Comparison of ENCODE assay signal across 8 cellular contexts in genomic region chrX:129653985-129654651, GRCh38. TPM values are rescaled to one million over a fixed set of nuclear protein-coding genes. Genes with fewer than 3 reads are reported as not detected.
A peak's percentile ranks its signal among the peaks of the same experiment; 100 is the strongest.
DNase-seq lines count a peak whose midpoint lies in the region; ATAC-seq and TF ChIP-seq lines count a peak whose summit lies in the region.

No MANE protein-coding gene starts in this region.

- H3K27ac Mint-ChIP-seq in GM23338, result no peak overlapping the region

- H3K4me3 ChIP-seq in GM23338, result peak overlapping the region; percentile 57
- H3K4me3 ChIP-seq in duodenal mucosa (ENCODE audit: low read depth in 1 of 2, low read length in 2 of 2), result peak overlapping the region; percentile 29 to 61
- no peak overlapping the region for H3K4me3 ChIP-seq in mucosa of descending colon
- peak overlapping the region in 1 of 2 donors; percentile 38 for H3K4me3 ChIP-seq in aorta (ENCODE audit: low read length in 2 of 2)

- no peaks in the 10 kb centered on the region for H3K4me1 ChIP-seq in GM23338 (ENCODE audit: insufficient read depth)
- peaks cover 12 to 14% of the 10 kb centered on the region in 2 donors for H3K4me1 ChIP-seq in duodenal mucosa (ENCODE audit: control insufficient read depth in 1 of 2, insufficient read depth in 2 of 2, low read length in 2 of 2)
- H3K4me1 ChIP-seq in mucosa of descending colon (ENCODE audit: low read depth), result no peaks in the 10 kb centered on the region
- H3K4me1 ChIP-seq in aorta (ENCODE audit: control insufficient read depth in 1 of 2, insufficient read depth in 2 of 2, low read length in 2 of 2), result no peaks in the 10 kb centered on the region

- peak overlapping the region; percentile 60 for H3K4me3 Mint-ChIP-seq in GM23338

- H3K4me2 ChIP-seq in GM23338, result peak overlapping the region; percentile 76

- H3K9me3 ChIP-seq in duodenal mucosa (ENCODE audit: control insufficient read depth in 1 of 2, low read length in 2 of 2), result no peaks in the 10 kb centered on the region
- H3K9me3 ChIP-seq in mucosa of descending colon, result no peaks in the 10 kb centered on the region
- no peaks in the 10 kb centered on the region for H3K9me3 ChIP-seq in aorta (ENCODE audit: control insufficient read depth, low read length)

- H2AFZ ChIP-seq in GM23338, result peak overlapping the region; percentile 63; the same call in 1 of the 2 replicates

- H3K9me2 ChIP-seq in GM23338 (ENCODE audit: insufficient read depth), result no peaks in the 10 kb centered on the region

- DNase-seq in G401 (ENCODE audit: low spot score) (peak; percentile 29), GM23338 (ENCODE audit: low spot score) (peak; percentile 19), RKO (ENCODE audit: low spot score) (peak; percentile 21), mucosa of descending colon (peak in 1 of 3 donors; percentile 52), aorta (peak in 1 of 2 donors; percentile 68)

- peaks cover 43% of the 10 kb centered on the region for H3K27me3 Mint-ChIP-seq in GM23338 (ENCODE audit: insufficient read depth, low read depth, poor library complexity)

- intact Hi-C loops in mucosa of descending colon (cut with DNase I, micrococcal nuclease), result no loop called here
- intact Hi-C loops in aorta (cut with DNase I), result loop anchor here in 1 of 2 donors (1.0 to 10.0 kb wide), 2 partner anchors 51 to 72 kb away; no protein-coding TSS in a partner anchor

- no peaks in the 10 kb centered on the region for H3K36me3 Mint-ChIP-seq in GM23338 (ENCODE audit: low read depth)

- ATAC-seq in GM23338 (peak; percentile 61), mucosa of descending colon (peak; percentile 74), aorta (ENCODE audit: low FRiP score) (peak; percentile 56), HG03196 (IDR thresholded peaks at IDR 0.05; ENCODE audit: unreplicated experiment) (no peak), GM21515 (IDR thresholded peaks at IDR 0.05; ENCODE audit: unreplicated experiment) (no peak)

- H3K27ac ChIP-seq in GM23338 (ENCODE audit: low read depth), result no peak overlapping the region
- H3K27ac ChIP-seq in duodenal mucosa (ENCODE audit: low read depth, low read length), result no peak overlapping the region
- H3K27ac ChIP-seq in aorta (ENCODE audit: low read depth in 1 of 2, low read length in 2 of 2), result no peak overlapping the region

- no peaks in the 10 kb centered on the region for H3K36me3 ChIP-seq in GM23338 (ENCODE audit: insufficient read depth)
- no peaks in the 10 kb centered on the region for H3K36me3 ChIP-seq in duodenal mucosa (ENCODE audit: control insufficient read depth in 1 of 2, insufficient read depth in 2 of 2, low read length in 2 of 2)
- no peaks in the 10 kb centered on the region for H3K36me3 ChIP-seq in mucosa of descending colon (ENCODE audit: low read depth)
- no peaks in the 10 kb centered on the region for H3K36me3 ChIP-seq in aorta (ENCODE audit: control insufficient read depth in 1 of 2, insufficient read depth in 2 of 2, low read length in 1 of 2)

- H3K9me3 Mint-ChIP-seq in GM23338, result no peaks in the 10 kb centered on the region

- no peaks in the 10 kb centered on the region for H3F3A ChIP-seq in GM23338 (replicated peaks; ENCODE audit: low read depth)

- peaks cover 49% of the 10 kb centered on the region for H3K27me3 ChIP-seq in GM23338 (ENCODE audit: insufficient read depth)
- no peaks in the 10 kb centered on the region for H3K27me3 ChIP-seq in duodenal mucosa (ENCODE audit: control insufficient read depth in 1 of 2, insufficient read depth in 2 of 2, low read length in 2 of 2)
- H3K27me3 ChIP-seq in aorta (ENCODE audit: control insufficient read depth in 1 of 2, insufficient read depth in 2 of 2, low read length in 1 of 2), result no peaks in the 10 kb centered on the region

- WGBS in aorta, 2 donors, result 1 to 39% methylated on average over 41 to 57 of the region's 57 CpGs

- no peak overlapping the region for H3K9ac ChIP-seq in duodenal mucosa (ENCODE audit: low read depth in 1 of 2, low read length in 2 of 2)

- no peaks in the 10 kb centered on the region for H3K79me2 ChIP-seq in GM23338 (replicated peaks; ENCODE audit: insufficient read depth)

- in situ Hi-C loops in G401 (cut with HindIII; ENCODE audit: low sequenced_read_pairs), result no loop called here

- H4K20me1 ChIP-seq in GM23338 (replicated peaks; ENCODE audit: insufficient read depth), result no peaks in the 10 kb centered on the region

- peaks cover 20% of the 10 kb centered on the region for H3K4me1 Mint-ChIP-seq in GM23338

- TF ChIP-seq CTCF in GM23338 (conservative IDR thresholded peaks at IDR 0.05; ENCODE audit: low read depth in 2 of 2) (no peak), mucosa of descending colon (IDR thresholded peaks at IDR 0.05) (no peak)

TF ChIP-seq in GM23338, 12 proteins besides CTCF, POLR2A, EP300 and RAD21:
- TF ChIP-seq CREB1 (CRISPR knock-in tag; IDR thresholded peaks at IDR 0.05; ENCODE audit: low read depth) (no peak), ETS1 (IDR thresholded peaks at IDR 0.05) (no peak), NANOG (IDR thresholded peaks at IDR 0.05; ENCODE audit: borderline replicate concordance) (no peak), STAT1 (IDR thresholded peaks at IDR 0.05; ENCODE audit: unreplicated experiment) (no peak), EZH2 (IDR thresholded peaks at IDR 0.05; ENCODE audit: low read depth, unreplicated experiment) (peak; percentile 13), POLR2AphosphoS5 (IDR thresholded peaks at IDR 0.05; ENCODE audit: low read depth) (no peak)
- TF ChIP-seq, protein P1, sequence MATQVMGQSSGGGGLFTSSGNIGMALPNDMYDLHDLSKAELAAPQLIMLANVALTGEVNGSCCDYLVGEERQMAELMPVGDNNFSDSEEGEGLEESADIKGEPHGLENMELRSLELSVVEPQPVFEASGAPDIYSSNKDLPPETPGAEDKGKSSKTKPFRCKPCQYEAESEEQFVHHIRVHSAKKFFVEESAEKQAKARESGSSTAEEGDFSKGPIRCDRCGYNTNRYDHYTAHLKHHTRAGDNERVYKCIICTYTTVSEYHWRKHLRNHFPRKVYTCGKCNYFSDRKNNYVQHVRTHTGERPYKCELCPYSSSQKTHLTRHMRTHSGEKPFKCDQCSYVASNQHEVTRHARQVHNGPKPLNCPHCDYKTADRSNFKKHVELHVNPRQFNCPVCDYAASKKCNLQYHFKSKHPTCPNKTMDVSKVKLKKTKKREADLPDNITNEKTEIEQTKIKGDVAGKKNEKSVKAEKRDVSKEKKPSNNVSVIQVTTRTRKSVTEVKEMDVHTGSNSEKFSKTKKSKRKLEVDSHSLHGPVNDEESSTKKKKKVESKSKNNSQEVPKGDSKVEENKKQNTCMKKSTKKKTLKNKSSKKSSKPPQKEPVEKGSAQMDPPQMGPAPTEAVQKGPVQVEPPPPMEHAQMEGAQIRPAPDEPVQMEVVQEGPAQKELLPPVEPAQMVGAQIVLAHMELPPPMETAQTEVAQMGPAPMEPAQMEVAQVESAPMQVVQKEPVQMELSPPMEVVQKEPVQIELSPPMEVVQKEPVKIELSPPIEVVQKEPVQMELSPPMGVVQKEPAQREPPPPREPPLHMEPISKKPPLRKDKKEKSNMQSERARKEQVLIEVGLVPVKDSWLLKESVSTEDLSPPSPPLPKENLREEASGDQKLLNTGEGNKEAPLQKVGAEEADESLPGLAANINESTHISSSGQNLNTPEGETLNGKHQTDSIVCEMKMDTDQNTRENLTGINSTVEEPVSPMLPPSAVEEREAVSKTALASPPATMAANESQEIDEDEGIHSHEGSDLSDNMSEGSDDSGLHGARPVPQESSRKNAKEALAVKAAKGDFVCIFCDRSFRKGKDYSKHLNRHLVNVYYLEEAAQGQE (IDR thresholded peaks at IDR 0.05; ENCODE audit: unreplicated experiment), result no peak

RNA-seq across cellular contexts. Expression of gene APLN, which starts 0.6 kb away (rescaled TPM):
- not detected in 2 replicates for total RNA-seq in G401 (2014; rRNA removed; shearing (Covaris generic))
- total RNA-seq in GM23338 (2014; rRNA removed; shearing (Covaris generic)), result 0.16 and 0.49 TPM in 2 replicates
- polyA plus RNA-seq in GM23338 (2016; fragmentation: Nextera tagmentation; extraction: Ambion mirVana) (0.37 and 0.60 TPM in 2 replicates), aorta (1 to 10 TPM in 1 of 2 donors, under 1 TPM in 1; 0.08 to 2.3 TPM)
- total RNA-seq in mucosa of descending colon (under 1 TPM; 0.29 to 0.43 (median 0.41) TPM), aorta (10 to 100 TPM; 11.0 to 24.0 TPM)

Comparison
In these comparisons a context has a peak if more than half of its experiments do, and no peak if none do; other contexts are left out.
1. ATAC-seq: peak in GM23338 (single experiment), mucosa of descending colon (single experiment) and aorta (single experiment); none in HG03196 (single experiment) and GM21515 (single experiment).